In the genomic region with DNA sequence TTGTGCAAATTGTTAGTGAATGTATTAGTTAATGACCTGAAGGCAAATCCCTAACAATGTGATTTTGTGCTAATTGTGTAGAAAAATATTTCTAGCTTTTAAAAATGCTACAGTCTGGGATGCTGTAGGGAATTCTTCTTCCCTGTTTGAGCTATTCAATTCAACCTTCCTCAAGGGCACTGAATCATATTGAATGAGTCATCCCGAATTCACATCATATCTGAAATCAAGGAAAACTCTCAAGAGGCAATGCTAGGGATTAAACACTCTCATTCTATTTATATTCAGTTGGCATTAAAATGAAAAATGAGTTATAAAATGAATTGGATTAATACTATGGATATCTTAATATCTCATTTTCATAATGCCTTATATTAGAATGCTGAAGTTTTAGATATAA, we compare ENCODE assay signal across 16 cellular contexts.
"Had no signal": no experiment of that assay in that cellular context is flagged by ENCODE, and none has a peak within 500 bp of the region (broad histone marks: within the 10 kb centered on the region; RNA-seq: fewer than 3 reads in every experiment).

No MANE protein-coding gene starts in this region.

- H3K27me3 Mint-ChIP-seq: activated CD8-positive, alpha-beta memory T cell treated with anti-CD3 and anti-CD28 coated beads, Interleukin-2, amount 10 ng/mL, durations not matched to agents 7 days and 5 days; activated T-cell treated with anti-CD3 and anti-CD28 coated beads, Interleukin-2, amount 50 U/mL, for 24 hours; type B pancreatic cell had no signal

- H3K36me3 Mint-ChIP-seq: activated CD8-positive, alpha-beta memory T cell treated with anti-CD3 and anti-CD28 coated beads, Interleukin-2, amount 10 ng/mL, durations not matched to agents 7 days and 5 days; type B pancreatic cell had no signal

- H3K4me3 ChIP-seq: breast epithelium, gastroesophageal sphincter, psoas muscle, sigmoid colon, suprapubic skin had no signal

- H3K9me3 Mint-ChIP-seq: type B pancreatic cell had no signal

- H3K4me3 Mint-ChIP-seq: activated CD8-positive, alpha-beta memory T cell treated with anti-CD3 and anti-CD28 coated beads, Interleukin-2, amount 10 ng/mL, durations not matched to agents 7 days and 5 days; activated T-cell treated with anti-CD3 and anti-CD28 coated beads, Interleukin-2, amount 50 U/mL, for 24 hours; nephron progenitor cell; type B pancreatic cell had no signal

- DNase-seq: activated CD4-positive, alpha-beta T cell treated with anti-CD3 and anti-CD28 coated beads, Interleukin-2, amount 50 U/mL, for 4 hours; activated CD8-positive, alpha-beta memory T cell treated with anti-CD3 and anti-CD28 coated beads, Interleukin-2, amount 10 ng/mL, durations not matched to agents 7 days and 5 days; activated effector memory CD4-positive, alpha-beta T cell treated with anti-CD3 and anti-CD28 coated beads, Interleukin-2, amount 50 U/mL, for 16 hours; activated T-cell treated with anti-CD3 and anti-CD28 coated beads, Interleukin-2, amount 50 U/mL, for 24 hours; amygdala; nephron progenitor cell; psoas muscle; sigmoid colon; stimulated activated CD4-positive, alpha-beta T cell treated with anti-CD3 and anti-CD28 coated beads, Interleukin-2, amount 100 ng/mL, for 48 hours; stimulated activated CD8-positive, alpha-beta memory T cell treated with anti-CD3 and anti-CD28 coated beads, Interleukin-4, amount 100 ng/mL, for 48 hours; stimulated activated naive CD8-positive, alpha-beta T cell treated with anti-CD3 and anti-CD28 coated beads, Interleukin-15, Interleukin-2, amounts not matched to agents 100 U/mL and 50 U/mL, for 24 hours had no signal

- H3K27ac Mint-ChIP-seq: activated CD8-positive, alpha-beta memory T cell treated with anti-CD3 and anti-CD28 coated beads, Interleukin-2, amount 10 ng/mL, durations not matched to agents 7 days and 5 days; activated naive CD4-positive, alpha-beta T cell treated with anti-CD3 and anti-CD28 coated beads, Interleukin-2, amount 50 U/mL, for 72 hours; activated T-cell treated with anti-CD3 and anti-CD28 coated beads, Interleukin-2, amount 50 U/mL, for 24 hours; nephron progenitor cell; type B pancreatic cell had no signal

- H3K4me1 Mint-ChIP-seq: activated CD8-positive, alpha-beta memory T cell treated with anti-CD3 and anti-CD28 coated beads, Interleukin-2, amount 10 ng/mL, durations not matched to agents 7 days and 5 days; nephron progenitor cell had no signal
